In genomic region chr9:114180701-114181582, GRCh38 we compare ENCODE assay signal across 14 cellular contexts. TPM values are rescaled to one million over a fixed set of nuclear protein-coding genes. Genes with fewer than 3 reads are reported as not detected.
DNase-seq lines count a peak whose midpoint lies in the region; ATAC-seq, FAIRE-seq and TF ChIP-seq lines count a peak whose summit lies in the region.
"Had no signal": no experiment of that assay in that cellular context is flagged by ENCODE, and none has a peak within 500 bp of the region (broad histone marks: within the 10 kb centered on the region; RNA-seq: fewer than 3 reads in every experiment).

No MANE protein-coding gene starts in this region.

- intact Hi-C loops in left ventricle myocardium superior (cut with micrococcal nuclease) (no loop called here), aorta (cut with DNase I) (no loop called here)

- H2AFZ ChIP-seq in astrocyte (ENCODE audit: low read depth, low read length), result no peak overlapping the region

- peaks cover 23% of the 10 kb centered on the region for H4K20me1 ChIP-seq in astrocyte (ENCODE audit: insufficient read depth, low read length)

- H3K4me3 ChIP-seq in astrocyte (ENCODE audit: insufficient read depth, low read depth, low read length) (no peak overlapping the region), aorta (ENCODE audit: low read length in 2 of 2) (no peak overlapping the region), BE2C (ENCODE audit: low read depth, low read length) (no peak overlapping the region)
- H3K4me3 ChIP-seq: GM12878 had no signal

- H3K9me3 Mint-ChIP-seq in astrocyte (ENCODE audit: unreplicated experiment) (peaks cover 1% of the 10 kb centered on the region), nephron progenitor cell (no peaks in the 10 kb centered on the region)
- no peaks in the 10 kb centered on the region for H3K9me3 Mint-ChIP-seq in T-helper 2 cell treated with Interferon-gamma antibody and Interleukin-4, amounts not matched to agents 5 μg/mL and 100 μg/mL, for 36 hours

- H3K4me1 Mint-ChIP-seq in astrocyte (ENCODE audit: low read depth, unreplicated experiment), result peaks cover 30% of the 10 kb centered on the region
- H3K4me1 Mint-ChIP-seq in nephron progenitor cell, result peaks cover 40% of the 10 kb centered on the region
- H3K4me1 Mint-ChIP-seq in T-helper 2 cell treated with Interferon-gamma antibody and Interleukin-4, amounts not matched to agents 5 μg/mL and 100 μg/mL, for 36 hours (ENCODE audit: low read depth), result no peaks in the 10 kb centered on the region

- no peaks in the 10 kb centered on the region for H3K9me3 ChIP-seq in astrocyte (ENCODE audit: insufficient read depth, low read depth, low read length)
- H3K9me3 ChIP-seq in aorta (ENCODE audit: control insufficient read depth, low read length), result no peaks in the 10 kb centered on the region
- no peaks in the 10 kb centered on the region for H3K9me3 ChIP-seq in BE2C
- H3K9me3 ChIP-seq: neutrophil had no signal

- no peak overlapping the region for H3K9ac ChIP-seq in astrocyte (ENCODE audit: low read length)

- H3K4me1 ChIP-seq in astrocyte (ENCODE audit: insufficient read depth, low read length), result peaks cover 39% of the 10 kb centered on the region
- peaks cover 7 to 12% of the 10 kb centered on the region in 2 donors for H3K4me1 ChIP-seq in aorta (ENCODE audit: control insufficient read depth in 1 of 2, insufficient read depth in 2 of 2, low read length in 2 of 2)
- peaks cover 20% of the 10 kb centered on the region for H3K4me1 ChIP-seq in BE2C

- no peaks in the 10 kb centered on the region for H3K27me3 Mint-ChIP-seq in astrocyte (ENCODE audit: low read depth, unreplicated experiment)
- peaks cover 4% of the 10 kb centered on the region for H3K27me3 Mint-ChIP-seq in nephron progenitor cell (ENCODE audit: low read depth, poor library complexity)
- H3K27me3 Mint-ChIP-seq in T-helper 2 cell treated with Interferon-gamma antibody and Interleukin-4, amounts not matched to agents 5 μg/mL and 100 μg/mL, for 36 hours (ENCODE audit: low read depth), result no peaks in the 10 kb centered on the region

- H3K36me3 ChIP-seq in astrocyte (ENCODE audit: insufficient read depth, low read length) (no peaks in the 10 kb centered on the region), aorta (ENCODE audit: control insufficient read depth in 1 of 2, insufficient read depth in 2 of 2, low read length in 1 of 2) (no peaks in the 10 kb centered on the region), BE2C (no peaks in the 10 kb centered on the region)
- H3K36me3 ChIP-seq: neutrophil had no signal

- peaks cover 1% of the 10 kb centered on the region for H3K79me2 ChIP-seq in astrocyte (ENCODE audit: insufficient read depth, low read length)

- H3K27ac ChIP-seq in astrocyte (ENCODE audit: low read depth, low read length), result no peak overlapping the region
- peak overlapping the region; percentile 58 to 78 for H3K27ac ChIP-seq in aorta (ENCODE audit: low read depth in 1 of 2, low read length in 2 of 2)
- H3K27ac ChIP-seq: neutrophil had no signal

- H3K36me3 Mint-ChIP-seq in astrocyte (ENCODE audit: low read depth, unreplicated experiment) (peaks cover 25% of the 10 kb centered on the region), nephron progenitor cell (ENCODE audit: low read depth) (peaks cover 4% of the 10 kb centered on the region)
- H3K36me3 Mint-ChIP-seq in T-helper 2 cell treated with Interferon-gamma antibody and Interleukin-4, amounts not matched to agents 5 μg/mL and 100 μg/mL, for 36 hours (ENCODE audit: low read depth), result no peaks in the 10 kb centered on the region

- no peak for FAIRE-seq in astrocyte (lab: Jason Lieb, UNC)
- FAIRE-seq: GM12878, TTC549 had no signal

- H3K27me3 ChIP-seq in astrocyte (ENCODE audit: insufficient read depth, low read length), result no peaks in the 10 kb centered on the region
- no peaks in the 10 kb centered on the region for H3K27me3 ChIP-seq in aorta (ENCODE audit: control insufficient read depth in 1 of 2, insufficient read depth in 2 of 2, low read length in 1 of 2)
- no peaks in the 10 kb centered on the region for H3K27me3 ChIP-seq in BE2C

- H3K27ac Mint-ChIP-seq in astrocyte (ENCODE audit: unreplicated experiment) (peak overlapping the region; percentile 28), nephron progenitor cell (peak overlapping the region; percentile 64)
- H3K27ac Mint-ChIP-seq in T-helper 2 cell treated with Interferon-gamma antibody and Interleukin-4, amounts not matched to agents 5 μg/mL and 100 μg/mL, for 36 hours, result no peak overlapping the region

- peak overlapping the region; percentile 60 for H3K4me2 ChIP-seq in astrocyte (ENCODE audit: low read length)

- ATAC-seq in left ventricle myocardium superior (peak; percentile 51), aorta (ENCODE audit: low FRiP score) (no peak), HG02885 (IDR thresholded peaks at IDR 0.05; ENCODE audit: poor library complexity, unreplicated experiment) (no peak)
- ATAC-seq: GM12878 had no signal

- TF ChIP-seq CTCF in astrocyte (IDR thresholded peaks at IDR 0.05; ENCODE audit: insufficient read depth, low read depth, low read length) (no peak), nephron progenitor cell (IDR thresholded peaks at IDR 0.05) (no peak), BE2C (IDR thresholded peaks at IDR 0.05; ENCODE audit: low read depth, low read length) (no peak)

- no peak overlapping the region for H3K4me3 Mint-ChIP-seq in astrocyte (ENCODE audit: unreplicated experiment)
- H3K4me3 Mint-ChIP-seq in nephron progenitor cell, result peak overlapping the region; percentile 32
- H3K4me3 Mint-ChIP-seq in T-helper 2 cell treated with Interferon-gamma antibody and Interleukin-4, amounts not matched to agents 5 μg/mL and 100 μg/mL, for 36 hours, result no peak overlapping the region

- DNase-seq in astrocyte (ENCODE audit: low read depth) (peak; percentile 48), left ventricle myocardium superior (peak; percentile 49), nephron progenitor cell (peak; percentile 48), aorta (peak in 1 of 2 donors; percentile 67), BE2C (no peak)
- DNase-seq in T-helper 2 cell treated with Interferon-gamma antibody and Interleukin-4, amounts not matched to agents 5 μg/mL and 100 μg/mL, for 36 hours (ENCODE audit: low spot score), result no peak
- DNase-seq: DMS 273 treated with DMSO at 0.1 percent for 48 hours; NCI-H2227 treated with DMSO at 0.1 percent for 48 hours; stimulated activated CD4-positive, alpha-beta T cell treated with anti-CD3 and anti-CD28 coated beads, Interleukin-2, amount 100 ng/mL, for 24 hours; stimulated activated naive CD4-positive, alpha-beta T cell treated with Interleukin-2 at 50 U/mL for 16 hours had no signal

- 3 to 5% methylated on average over 14 of the region's 14 CpGs for WGBS in aorta, 2 donors

RNA-seq across cellular contexts. Expression of gene COL27A1, which starts 25.6 kb away (rescaled TPM):
- total RNA-seq in astrocyte (27.6 and 31.2 TPM in 2 replicates), left ventricle myocardium superior (11.0 TPM), aorta (10 to 100 TPM; 36.9 to 54.3 TPM)
- polyA plus RNA-seq in aorta, result 10 to 100 TPM in 1 of 2 donors, 1 to 10 TPM in 1; 1.9 to 59.4 TPM
- polyA plus RNA-seq in BE2C (2012; ENCODE audit: insufficient read depth, insufficient read length, low read depth), result 0.08 TPM
- polyA plus RNA-seq: GM12878 had no signal

Comparison
In these comparisons a context has a peak if more than half of its experiments do, and no peak if none do; other contexts are left out.
1. DNase-seq: peak in astrocyte (single experiment), left ventricle myocardium superior (single experiment) and nephron progenitor cell (single experiment); none in T-helper 2 cell treated with Interferon-gamma antibody and Interleukin-4, amounts not matched to agents 5 μg/mL and 100 μg/mL, for 36 hours (single experiment) and BE2C (single experiment).